In the genomic region with DNA sequence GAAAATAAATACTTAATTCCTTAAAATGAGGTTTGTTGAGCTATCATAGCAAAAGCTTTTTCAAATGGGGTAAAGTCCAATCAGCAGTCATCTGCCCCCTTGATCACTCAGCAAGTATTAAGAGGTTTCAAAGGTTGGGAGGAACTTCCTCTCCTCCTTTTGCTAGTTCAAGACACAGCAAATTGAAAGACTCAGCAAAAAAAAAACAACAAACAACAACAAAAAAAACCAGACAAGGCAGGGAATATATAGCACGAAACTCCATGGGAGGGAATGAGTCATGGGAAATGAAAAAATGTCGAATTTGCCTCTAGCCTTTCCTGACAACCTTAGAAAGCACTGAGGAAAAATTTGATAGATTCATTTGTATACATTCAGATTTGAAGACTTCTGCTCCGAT, we compare ENCODE assay signal across 1 cellular context.
TF ChIP-seq lines count a peak whose summit lies in the region.

No MANE protein-coding gene starts in this region.

TF ChIP-seq in K562, 482 proteins besides CTCF, POLR2A, EP300 and RAD21 (continued from another document and continues in another):
- TF ChIP-seq SMARCE1 (IDR thresholded peaks at IDR 0.05), result peak; percentile 73
- TF ChIP-seq, protein P1, sequence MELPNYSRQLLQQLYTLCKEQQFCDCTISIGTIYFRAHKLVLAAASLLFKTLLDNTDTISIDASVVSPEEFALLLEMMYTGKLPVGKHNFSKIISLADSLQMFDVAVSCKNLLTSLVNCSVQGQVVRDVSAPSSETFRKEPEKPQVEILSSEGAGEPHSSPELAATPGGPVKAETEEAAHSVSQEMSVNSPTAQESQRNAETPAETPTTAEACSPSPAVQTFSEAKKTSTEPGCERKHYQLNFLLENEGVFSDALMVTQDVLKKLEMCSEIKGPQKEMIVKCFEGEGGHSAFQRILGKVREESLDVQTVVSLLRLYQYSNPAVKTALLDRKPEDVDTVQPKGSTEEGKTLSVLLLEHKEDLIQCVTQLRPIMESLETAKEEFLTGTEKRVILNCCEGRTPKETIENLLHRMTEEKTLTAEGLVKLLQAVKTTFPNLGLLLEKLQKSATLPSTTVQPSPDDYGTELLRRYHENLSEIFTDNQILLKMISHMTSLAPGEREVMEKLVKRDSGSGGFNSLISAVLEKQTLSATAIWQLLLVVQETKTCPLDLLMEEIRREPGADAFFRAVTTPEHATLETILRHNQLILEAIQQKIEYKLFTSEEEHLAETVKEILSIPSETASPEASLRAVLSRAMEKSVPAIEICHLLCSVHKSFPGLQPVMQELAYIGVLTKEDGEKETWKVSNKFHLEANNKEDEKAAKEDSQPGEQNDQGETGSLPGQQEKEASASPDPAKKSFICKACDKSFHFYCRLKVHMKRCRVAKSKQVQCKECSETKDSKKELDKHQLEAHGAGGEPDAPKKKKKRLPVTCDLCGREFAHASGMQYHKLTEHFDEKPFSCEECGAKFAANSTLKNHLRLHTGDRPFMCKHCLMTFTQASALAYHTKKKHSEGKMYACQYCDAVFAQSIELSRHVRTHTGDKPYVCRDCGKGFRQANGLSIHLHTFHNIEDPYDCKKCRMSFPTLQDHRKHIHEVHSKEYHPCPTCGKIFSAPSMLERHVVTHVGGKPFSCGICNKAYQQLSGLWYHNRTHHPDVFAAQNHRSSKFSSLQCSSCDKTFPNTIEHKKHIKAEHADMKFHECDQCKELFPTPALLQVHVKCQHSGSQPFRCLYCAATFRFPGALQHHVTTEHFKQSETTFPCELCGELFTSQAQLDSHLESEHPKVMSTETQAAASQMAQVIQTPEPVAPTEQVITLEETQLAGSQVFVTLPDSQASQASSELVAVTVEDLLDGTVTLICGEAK (IDR thresholded peaks at IDR 0.05), result 0 out of 2 replicates have a peak, but pooled peaks have one; percentile 17
- TF ChIP-seq, protein P1 (CRISPR knock-in tag; IDR thresholded peaks at IDR 0.05), result no peak
- TF ChIP-seq ZNF316 (IDR thresholded peaks at IDR 0.05), result peak; percentile 99
- TF ChIP-seq ARNT (IDR thresholded peaks at IDR 0.05), result 0 out of 4 replicates have a peak, but pooled peaks of 1 of the 2 experiments have one; percentile 47
- TF ChIP-seq, protein P2, sequence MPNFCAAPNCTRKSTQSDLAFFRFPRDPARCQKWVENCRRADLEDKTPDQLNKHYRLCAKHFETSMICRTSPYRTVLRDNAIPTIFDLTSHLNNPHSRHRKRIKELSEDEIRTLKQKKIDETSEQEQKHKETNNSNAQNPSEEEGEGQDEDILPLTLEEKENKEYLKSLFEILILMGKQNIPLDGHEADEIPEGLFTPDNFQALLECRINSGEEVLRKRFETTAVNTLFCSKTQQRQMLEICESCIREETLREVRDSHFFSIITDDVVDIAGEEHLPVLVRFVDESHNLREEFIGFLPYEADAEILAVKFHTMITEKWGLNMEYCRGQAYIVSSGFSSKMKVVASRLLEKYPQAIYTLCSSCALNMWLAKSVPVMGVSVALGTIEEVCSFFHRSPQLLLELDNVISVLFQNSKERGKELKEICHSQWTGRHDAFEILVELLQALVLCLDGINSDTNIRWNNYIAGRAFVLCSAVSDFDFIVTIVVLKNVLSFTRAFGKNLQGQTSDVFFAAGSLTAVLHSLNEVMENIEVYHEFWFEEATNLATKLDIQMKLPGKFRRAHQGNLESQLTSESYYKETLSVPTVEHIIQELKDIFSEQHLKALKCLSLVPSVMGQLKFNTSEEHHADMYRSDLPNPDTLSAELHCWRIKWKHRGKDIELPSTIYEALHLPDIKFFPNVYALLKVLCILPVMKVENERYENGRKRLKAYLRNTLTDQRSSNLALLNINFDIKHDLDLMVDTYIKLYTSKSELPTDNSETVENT (CRISPR knock-in tag; IDR thresholded peaks at IDR 0.05), result no peak
- TF ChIP-seq MTA2 (IDR thresholded peaks at IDR 0.05; ENCODE audit: low read depth), result peak; percentile 49; the same call in 1 of the 2 replicates
- TF ChIP-seq HDGF (IDR thresholded peaks at IDR 0.05), result 0 out of 2 replicates have a peak, but pooled peaks have one; percentile 32
- no peak for TF ChIP-seq TOE1 (IDR thresholded peaks at IDR 0.05; ENCODE audit: borderline replicate concordance)
- TF ChIP-seq TOE1 (CRISPR knock-in tag; IDR thresholded peaks at IDR 0.05; ENCODE audit: borderline replicate concordance, low read depth), result no peak
- peak; percentile 43; the same call in 1 of the 2 replicates for TF ChIP-seq NFE2 (IDR thresholded peaks at IDR 0.05; ENCODE audit: low read depth)
- peak; percentile 19; the same call in 1 of the 2 replicates for TF ChIP-seq YBX1 (IDR thresholded peaks at IDR 0.05)
- TF ChIP-seq JUN (IDR thresholded peaks at IDR 0.05; ENCODE audit: borderline replicate concordance, low read depth, low read length), result peak; percentile 44; the same call in 1 of the 2 replicates
- no peak for TF ChIP-seq JUN (CRISPR knock-in tag; IDR thresholded peaks at IDR 0.05; ENCODE audit: borderline replicate concordance)
- no peak for TF ChIP-seq ZNF311 (CRISPR knock-in tag; IDR thresholded peaks at IDR 0.05)
- peak; percentile 76 for TF ChIP-seq ZNF384 (IDR thresholded peaks at IDR 0.05; ENCODE audit: low read depth, low read length)
- 0 out of 2 replicates have a peak, but pooled peaks have one; percentile 42 for TF ChIP-seq LEF1 (IDR thresholded peaks at IDR 0.05)
- no peak for TF ChIP-seq PCBP1 (IDR thresholded peaks at IDR 0.05; ENCODE audit: low read depth, low read length, poor library complexity, severe bottlenecking)
- no peak for TF ChIP-seq ZNF12 (CRISPR knock-in tag; IDR thresholded peaks at IDR 0.05)
- TF ChIP-seq, protein P3, sequence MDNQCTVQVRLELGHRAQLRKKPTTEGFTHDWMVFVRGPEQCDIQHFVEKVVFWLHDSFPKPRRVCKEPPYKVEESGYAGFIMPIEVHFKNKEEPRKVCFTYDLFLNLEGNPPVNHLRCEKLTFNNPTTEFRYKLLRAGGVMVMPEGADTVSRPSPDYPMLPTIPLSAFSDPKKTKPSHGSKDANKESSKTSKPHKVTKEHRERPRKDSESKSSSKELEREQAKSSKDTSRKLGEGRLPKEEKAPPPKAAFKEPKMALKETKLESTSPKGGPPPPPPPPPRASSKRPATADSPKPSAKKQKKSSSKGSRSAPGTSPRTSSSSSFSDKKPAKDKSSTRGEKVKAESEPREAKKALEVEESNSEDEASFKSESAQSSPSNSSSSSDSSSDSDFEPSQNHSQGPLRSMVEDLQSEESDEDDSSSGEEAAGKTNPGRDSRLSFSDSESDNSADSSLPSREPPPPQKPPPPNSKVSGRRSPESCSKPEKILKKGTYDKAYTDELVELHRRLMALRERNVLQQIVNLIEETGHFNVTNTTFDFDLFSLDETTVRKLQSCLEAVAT (IDR thresholded peaks at IDR 0.05), result 0 out of 4 replicates have a peak, but pooled peaks of 1 of the 2 experiments have one; percentile 19
- TF ChIP-seq NCOR1 (IDR thresholded peaks at IDR 0.05), result no peak
- peak; percentile 89 for TF ChIP-seq MAFF (IDR thresholded peaks at IDR 0.05; ENCODE audit: low read length)
- TF ChIP-seq, protein P4, sequence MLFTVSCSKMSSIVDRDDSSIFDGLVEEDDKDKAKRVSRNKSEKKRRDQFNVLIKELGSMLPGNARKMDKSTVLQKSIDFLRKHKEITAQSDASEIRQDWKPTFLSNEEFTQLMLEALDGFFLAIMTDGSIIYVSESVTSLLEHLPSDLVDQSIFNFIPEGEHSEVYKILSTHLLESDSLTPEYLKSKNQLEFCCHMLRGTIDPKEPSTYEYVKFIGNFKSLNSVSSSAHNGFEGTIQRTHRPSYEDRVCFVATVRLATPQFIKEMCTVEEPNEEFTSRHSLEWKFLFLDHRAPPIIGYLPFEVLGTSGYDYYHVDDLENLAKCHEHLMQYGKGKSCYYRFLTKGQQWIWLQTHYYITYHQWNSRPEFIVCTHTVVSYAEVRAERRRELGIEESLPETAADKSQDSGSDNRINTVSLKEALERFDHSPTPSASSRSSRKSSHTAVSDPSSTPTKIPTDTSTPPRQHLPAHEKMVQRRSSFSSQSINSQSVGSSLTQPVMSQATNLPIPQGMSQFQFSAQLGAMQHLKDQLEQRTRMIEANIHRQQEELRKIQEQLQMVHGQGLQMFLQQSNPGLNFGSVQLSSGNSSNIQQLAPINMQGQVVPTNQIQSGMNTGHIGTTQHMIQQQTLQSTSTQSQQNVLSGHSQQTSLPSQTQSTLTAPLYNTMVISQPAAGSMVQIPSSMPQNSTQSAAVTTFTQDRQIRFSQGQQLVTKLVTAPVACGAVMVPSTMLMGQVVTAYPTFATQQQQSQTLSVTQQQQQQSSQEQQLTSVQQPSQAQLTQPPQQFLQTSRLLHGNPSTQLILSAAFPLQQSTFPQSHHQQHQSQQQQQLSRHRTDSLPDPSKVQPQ (CRISPR knock-in tag; IDR thresholded peaks at IDR 0.05; ENCODE audit: borderline replicate concordance), result no peak
- TF ChIP-seq ARID1B (IDR thresholded peaks at IDR 0.05), result 0 out of 2 replicates have a peak, but pooled peaks have one; percentile 10
- TF ChIP-seq, protein P5, sequence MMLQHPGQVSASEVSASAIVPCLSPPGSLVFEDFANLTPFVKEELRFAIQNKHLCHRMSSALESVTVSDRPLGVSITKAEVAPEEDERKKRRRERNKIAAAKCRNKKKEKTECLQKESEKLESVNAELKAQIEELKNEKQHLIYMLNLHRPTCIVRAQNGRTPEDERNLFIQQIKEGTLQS (IDR thresholded peaks at IDR 0.05), result peak; percentile 46; the same call in 1 of the 2 replicates
- TF ChIP-seq, protein P5 (CRISPR knock-in tag; conservative IDR thresholded peaks at IDR 0.05), result no peak
- no peak for TF ChIP-seq POLR2B (IDR thresholded peaks at IDR 0.05; ENCODE audit: low read depth, partially characterized antibody)
- TF ChIP-seq RBM39 (optimal IDR thresholded peaks at IDR 0.05; ENCODE audit: low read depth, low read length), result no peak
- no peak for TF ChIP-seq POLR2H (tag; IDR thresholded peaks at IDR 0.05; ENCODE audit: low read depth)
- peak; percentile 72 for TF ChIP-seq SMARCA4 (IDR thresholded peaks at IDR 0.05)
- peak; percentile 84 for TF ChIP-seq MAFK (IDR thresholded peaks at IDR 0.05; ENCODE audit: low read length)
- peak; percentile 66; the same call in 1 of the 2 replicates for TF ChIP-seq SPI1 (IDR thresholded peaks at IDR 0.05; ENCODE audit: borderline replicate concordance, low read depth, low read length)
- TF ChIP-seq, protein P6, sequence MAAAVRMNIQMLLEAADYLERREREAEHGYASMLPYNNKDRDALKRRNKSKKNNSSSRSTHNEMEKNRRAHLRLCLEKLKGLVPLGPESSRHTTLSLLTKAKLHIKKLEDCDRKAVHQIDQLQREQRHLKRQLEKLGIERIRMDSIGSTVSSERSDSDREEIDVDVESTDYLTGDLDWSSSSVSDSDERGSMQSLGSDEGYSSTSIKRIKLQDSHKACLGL (CRISPR knock-in tag; IDR thresholded peaks at IDR 0.05; ENCODE audit: borderline replicate concordance, poor library complexity, severe bottlenecking), result no peak
- peak; percentile 70; the same call in 1 of the 2 replicates for TF ChIP-seq FOSL1 (tag; conservative IDR thresholded peaks at IDR 0.05)
- no peak for TF ChIP-seq SNIP1 (IDR thresholded peaks at IDR 0.05; ENCODE audit: low read depth)
- TF ChIP-seq DPF2 (IDR thresholded peaks at IDR 0.05), result peak; percentile 46; the same call in 1 of the 2 replicates
- TF ChIP-seq CHD4 (IDR thresholded peaks at IDR 0.05; ENCODE audit: insufficient read depth, insufficient replicate concordance, low read depth, low read length, poor library complexity, severe bottlenecking), result no peak
- TF ChIP-seq C11orf30 (IDR thresholded peaks at IDR 0.05; ENCODE audit: low read depth), result peak; percentile 97
- peak; percentile 49 to 60; a peak in 1 of 4 replicates for TF ChIP-seq FOXK2 (conservative IDR thresholded peaks at IDR 0.05 in 1 of 2, IDR thresholded peaks at IDR 0.05 in 1 of 2; ENCODE audit: low read depth in 2 of 2)
- no peak for TF ChIP-seq ZFPM2 (CRISPR knock-in tag; IDR thresholded peaks at IDR 0.05)
- peak; percentile 18; the same call in 1 of the 2 replicates for TF ChIP-seq SMARCA5 (IDR thresholded peaks at IDR 0.05)
- peak; percentile 41; the same call in 1 of the 2 replicates for TF ChIP-seq NFRKB (IDR thresholded peaks at IDR 0.05; ENCODE audit: low read depth)
- peak; percentile 29; the same call in 1 of the 2 replicates for TF ChIP-seq DMBX1 (CRISPR knock-in tag; IDR thresholded peaks at IDR 0.05; ENCODE audit: borderline replicate concordance)
- TF ChIP-seq MEIS2 (IDR thresholded peaks at IDR 0.05; ENCODE audit: partially characterized antibody), result peak; percentile 86
